Comparison of ENCODE assay signal across 8 cellular contexts in genomic region chr2:26765475-26766200, GRCh38. TPM values are rescaled to one million over a fixed set of nuclear protein-coding genes. Genes with fewer than 3 reads are reported as not detected.
DNase-seq lines count a peak whose midpoint lies in the region; ATAC-seq and TF ChIP-seq lines count a peak whose summit lies in the region.

No MANE protein-coding gene starts in this region.

- H3K27me3 ChIP-seq in ACC112 (ENCODE audit: insufficient read depth, low read length), result no peaks in the 10 kb centered on the region
- no peaks in the 10 kb centered on the region for H3K27me3 ChIP-seq in HUES48 (ENCODE audit: control insufficient read depth, insufficient read depth, low read length)
- H3K27me3 ChIP-seq in breast epithelium, result no peaks in the 10 kb centered on the region
- H3K27me3 ChIP-seq in muscle layer of colon (ENCODE audit: control insufficient read depth in 1 of 2, insufficient read depth in 2 of 2, low read length in 2 of 2), result no peaks in the 10 kb centered on the region

- H3K9me3 ChIP-seq in HUES48 (ENCODE audit: control insufficient read depth, insufficient read depth, low read length) (no peaks in the 10 kb centered on the region), breast epithelium (no peaks in the 10 kb centered on the region), muscle layer of colon (ENCODE audit: low read length) (no peaks in the 10 kb centered on the region)

- no peak for TF ChIP-seq POLR2A in breast epithelium (IDR thresholded peaks at IDR 0.05)

- peaks cover 47% of the 10 kb centered on the region for H3K79me2 ChIP-seq in ACC112 (ENCODE audit: control insufficient read depth, insufficient read depth, low read length, unreplicated experiment)

- no peak for TF ChIP-seq CTCF in breast epithelium (IDR thresholded peaks at IDR 0.05)

- H3K36me3 ChIP-seq in ACC112 (ENCODE audit: insufficient read depth, low read length), result no peaks in the 10 kb centered on the region
- H3K36me3 ChIP-seq in HUES48 (ENCODE audit: control insufficient read depth, insufficient read depth, low read length), result no peaks in the 10 kb centered on the region
- H3K36me3 ChIP-seq in breast epithelium, result no peaks in the 10 kb centered on the region
- H3K36me3 ChIP-seq in muscle layer of colon (ENCODE audit: insufficient read depth, low read length), result no peaks in the 10 kb centered on the region

- intact Hi-C loops in breast epithelium (cut with DNase I; ENCODE audit: low total_unique reads), result no loop called here

- H3K4me1 ChIP-seq in ACC112 (ENCODE audit: control insufficient read depth, insufficient read depth, low read length, unreplicated experiment) (peaks cover 33% of the 10 kb centered on the region), HUES48 (ENCODE audit: control insufficient read depth, insufficient read depth, low read length) (peaks cover 10% of the 10 kb centered on the region; the same call in 1 of the 2 replicates), breast epithelium (peaks cover 8 to 19% of the 10 kb centered on the region in 2 donors), muscle layer of colon (ENCODE audit: insufficient read depth, low read length) (peaks cover 36% of the 10 kb centered on the region)

- H3K27ac ChIP-seq in ACC112 (ENCODE audit: low read depth, low read length) (no peak overlapping the region), HUES48 (ENCODE audit: low read depth, low read length) (no peak overlapping the region), breast epithelium (peak overlapping the region; percentile 93 to 94), muscle layer of colon (ENCODE audit: low read depth, low read length) (peak overlapping the region; percentile 95)

- no peak overlapping the region for H2AFZ ChIP-seq in ACC112 (ENCODE audit: low read length, unreplicated experiment)

- no peak for ATAC-seq in GM18511 (IDR thresholded peaks at IDR 0.05; ENCODE audit: unreplicated experiment)

- DNase-seq in breast epithelium (ENCODE audit: low spot score in 2 of 2) (no peak), NCI-H524 (lab: John Stamatoyannopoulos, UW) (no peak), islet precursor cell (no peak), dermis blood vessel endothelial cell (no peak)

- H3K9ac ChIP-seq in HUES48 (ENCODE audit: low read depth, low read length) (no peak overlapping the region), muscle layer of colon (ENCODE audit: low read length) (peak overlapping the region; percentile 85)

- H3K4me3 ChIP-seq in ACC112 (ENCODE audit: low read depth, low read length), result peak overlapping the region; percentile 87
- peak overlapping the region; percentile 89; the same call in 1 of the 2 replicates for H3K4me3 ChIP-seq in HUES48 (ENCODE audit: low read depth, low read length)
- H3K4me3 ChIP-seq in breast epithelium, result peak overlapping the region; percentile 77 to 87 (median 82)
- peak overlapping the region in 1 of 2 donors; percentile 84 for H3K4me3 ChIP-seq in muscle layer of colon (ENCODE audit: low read depth in 1 of 2, low read length in 2 of 2)

RNA-seq across cellular contexts. Expression of gene SLC35F6, which starts 1.6 kb away (rescaled TPM):
- total RNA-seq in breast epithelium (10 to 100 TPM; 32.8 to 57.3 (median 55.1) TPM), dermis blood vessel endothelial cell (36.2 and 52.8 TPM in 2 replicates)

RNA-seq across cellular contexts. Expression of gene CENPA, which starts 20.2 kb away (rescaled TPM):
- total RNA-seq in breast epithelium (under 1 TPM in 1 of 3 donors, not detected in 2; 0.64 TPM), dermis blood vessel endothelial cell (5.1 and 14.3 TPM in 2 replicates)

Comparison
In these comparisons a context has a peak if more than half of its experiments do, and no peak if none do; other contexts are left out.
1. H3K27ac ChIP-seq: peak in breast epithelium (2 of 2) and muscle layer of colon (single experiment); none in ACC112 (single experiment) and HUES48 (single experiment).